21 cellular contexts compared by ENCODE assay signal in the genomic region with DNA sequence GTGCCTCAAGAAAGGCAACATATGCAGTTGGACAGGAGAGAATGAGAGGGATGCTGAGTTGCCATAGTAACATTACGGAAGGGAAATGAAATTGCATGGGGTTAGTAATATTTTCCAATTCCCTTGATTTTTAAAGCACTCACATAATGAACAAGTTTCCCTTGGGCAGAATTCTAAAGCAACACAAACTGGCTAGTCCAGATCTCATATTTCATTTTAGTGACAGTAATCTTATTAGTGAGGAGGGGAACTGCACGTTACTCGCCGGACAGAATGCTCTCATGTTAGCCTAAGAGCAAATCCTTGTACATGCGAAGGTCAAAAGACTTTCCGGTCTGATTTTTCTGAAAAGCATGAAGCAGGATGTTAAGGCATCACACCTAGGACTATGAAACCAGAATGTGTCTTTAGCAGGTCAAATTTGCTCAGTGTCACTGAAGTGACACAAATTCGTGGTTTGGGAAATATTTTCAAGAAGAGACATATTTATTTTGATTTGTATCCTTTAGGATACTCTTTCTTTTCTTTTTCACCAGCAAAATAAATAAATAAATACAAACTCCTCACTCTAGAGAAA.
"Had no signal": no experiment of that assay in that cellular context is flagged by ENCODE, and none has a peak within 500 bp of the region (broad histone marks: within the 10 kb centered on the region; RNA-seq: fewer than 3 reads in every experiment).

No MANE protein-coding gene starts in this region.

- H3K9me3 Mint-ChIP-seq: activated CD4-positive, alpha-beta memory T cell treated with anti-CD3 and anti-CD28 coated beads, Interleukin-2, amount 10 ng/mL, durations not matched to agents 7 days and 5 days; activated CD4-positive, alpha-beta T cell treated with anti-CD3 and anti-CD28 coated beads, Interleukin-2, amount 10 ng/mL, durations not matched to agents 24 days and 14 days; activated naive CD4-positive, alpha-beta T cell treated with anti-CD3 and anti-CD28 coated beads, Interleukin-2, amount 50 U/mL, for 24 hours; activated T-helper 1 cell treated with anti-CD3 and anti-CD28 coated beads, Interleukin-12 subunit alpha, Interleukin-12 subunit beta, Interleukin-2, Interleukin-4 antibody, amounts not matched to agents 30 ng/mL and 10 ng/mL and 1 ng/mL, durations not matched to agents 14 hours and 24 hours and 36 hours; natural killer cell treated with Interleukin-12 subunit alpha and Interleukin-12 subunit beta and Interleukin-15 and Interleukin-18, amount 100 ng/mL, for 72 hours had no signal

- H3K27ac ChIP-seq: ascending aorta, neutrophil, ovary, psoas muscle, upper lobe of right lung had no signal

- DNase-seq: activated CD4-positive, alpha-beta memory T cell treated with anti-CD3 and anti-CD28 coated beads, Interleukin-2, amount 10 ng/mL, durations not matched to agents 7 days and 5 days; activated CD4-positive, alpha-beta T cell treated with anti-CD3 and anti-CD28 coated beads, Interleukin-2, amount 10 ng/mL, durations not matched to agents 24 days and 14 days; activated gamma-delta T cell treated with Interleukin-2 at 50 U/mL for 16 hours; activated T-cell treated with anti-CD3 and anti-CD28 coated beads for 4 hours; central memory CD4-positive, alpha-beta T cell; effector memory CD4-positive, alpha-beta T cell; foreskin melanocyte; hippocampal formation; midbrain; ovary; psoas muscle; right cardiac atrium; stimulated activated CD4-positive, alpha-beta T cell treated with anti-CD3 and anti-CD28 coated beads, Interleukin-4, amount 100 ng/mL, for 4 hours; stimulated activated naive CD8-positive, alpha-beta T cell treated with anti-CD3 and anti-CD28 coated beads, Interleukin-15, Interleukin-2, amounts not matched to agents 100 U/mL and 50 U/mL, for 24 hours; T-helper 17 cell; upper lobe of right lung had no signal

- H3K36me3 ChIP-seq: ascending aorta, neutrophil, ovary, upper lobe of right lung had no signal

- H3K9me3 ChIP-seq: ascending aorta, neutrophil, ovary, psoas muscle, upper lobe of right lung had no signal

- H3K4me3 Mint-ChIP-seq: activated CD4-positive, alpha-beta memory T cell treated with anti-CD3 and anti-CD28 coated beads, Interleukin-2, amount 10 ng/mL, durations not matched to agents 7 days and 5 days; activated CD4-positive, alpha-beta T cell treated with anti-CD3 and anti-CD28 coated beads, Interleukin-2, amount 10 ng/mL, durations not matched to agents 24 days and 14 days; activated naive CD4-positive, alpha-beta T cell treated with anti-CD3 and anti-CD28 coated beads, Interleukin-2, amount 50 U/mL, for 24 hours; activated T-helper 1 cell treated with anti-CD3 and anti-CD28 coated beads, Interleukin-12 subunit alpha, Interleukin-12 subunit beta, Interleukin-2, Interleukin-4 antibody, amounts not matched to agents 30 ng/mL and 10 ng/mL and 1 ng/mL, durations not matched to agents 14 hours and 24 hours and 36 hours; natural killer cell treated with Interleukin-12 subunit alpha and Interleukin-12 subunit beta and Interleukin-15 and Interleukin-18, amount 100 ng/mL, for 72 hours; T-helper 17 cell had no signal

- H3K4me3 ChIP-seq: ascending aorta, ovary, psoas muscle, upper lobe of right lung had no signal

- H3K4me1 Mint-ChIP-seq: activated CD4-positive, alpha-beta memory T cell treated with anti-CD3 and anti-CD28 coated beads, Interleukin-2, amount 10 ng/mL, durations not matched to agents 7 days and 5 days; activated CD4-positive, alpha-beta T cell treated with anti-CD3 and anti-CD28 coated beads, Interleukin-2, amount 10 ng/mL, durations not matched to agents 24 days and 14 days; activated naive CD4-positive, alpha-beta T cell treated with anti-CD3 and anti-CD28 coated beads, Interleukin-2, amount 50 U/mL, for 24 hours; T-helper 17 cell had no signal

- H3K27me3 ChIP-seq: ascending aorta, neutrophil, ovary, upper lobe of right lung had no signal

- H3K27me3 Mint-ChIP-seq: activated CD4-positive, alpha-beta memory T cell treated with anti-CD3 and anti-CD28 coated beads, Interleukin-2, amount 10 ng/mL, durations not matched to agents 7 days and 5 days; activated CD4-positive, alpha-beta T cell treated with anti-CD3 and anti-CD28 coated beads, Interleukin-2, amount 10 ng/mL, durations not matched to agents 24 days and 14 days; activated naive CD4-positive, alpha-beta T cell treated with anti-CD3 and anti-CD28 coated beads, Interleukin-2, amount 50 U/mL, for 24 hours; T-helper 17 cell had no signal

- H3K4me1 ChIP-seq: ascending aorta, upper lobe of right lung had no signal

- H3K27ac Mint-ChIP-seq: activated CD4-positive, alpha-beta memory T cell treated with anti-CD3 and anti-CD28 coated beads, Interleukin-2, amount 10 ng/mL, durations not matched to agents 7 days and 5 days; activated CD4-positive, alpha-beta T cell treated with anti-CD3 and anti-CD28 coated beads, Interleukin-2, amount 10 ng/mL, durations not matched to agents 24 days and 14 days; activated naive CD4-positive, alpha-beta T cell treated with anti-CD3 and anti-CD28 coated beads, Interleukin-2, amount 50 U/mL, for 24 hours; activated T-helper 1 cell treated with anti-CD3 and anti-CD28 coated beads, Interleukin-12 subunit alpha, Interleukin-12 subunit beta, Interleukin-2, Interleukin-4 antibody, amounts not matched to agents 30 ng/mL and 10 ng/mL and 1 ng/mL, durations not matched to agents 14 hours and 24 hours and 36 hours; natural killer cell treated with Interleukin-12 subunit alpha and Interleukin-12 subunit beta and Interleukin-15 and Interleukin-18, amount 100 ng/mL, for 72 hours; T-helper 17 cell had no signal
